Comparison of ENCODE assay signal across 24 cellular contexts in genomic region chr5:139552893-139553575, GRCh38.
"Had no signal": no experiment of that assay in that cellular context is flagged by ENCODE, and none has a peak within 500 bp of the region (broad histone marks: within the 10 kb centered on the region; RNA-seq: fewer than 3 reads in every experiment).

No MANE protein-coding gene starts in this region.

- DNase-seq: activated CD4-positive, alpha-beta memory T cell treated with anti-CD3 and anti-CD28 coated beads for 36 hours; activated CD4-positive, alpha-beta T cell treated with anti-CD3 and anti-CD28 coated beads, Interleukin-2, amount 10 ng/mL, durations not matched to agents 24 days and 14 days; activated CD4-positive, CD25-positive, alpha-beta regulatory T cell treated with anti-CD3 and anti-CD28 coated beads, Interleukin-2, amount 50 U/mL, for 72 hours; activated T-cell treated with anti-CD3 and anti-CD28 coated beads, Interleukin-2, amount 50 U/mL, for 4 hours; central memory CD4-positive, alpha-beta T cell; foreskin keratinocyte; heart right ventricle; posterior cingulate gyrus; right lobe of liver; small intestine; stimulated activated CD4-positive, alpha-beta T cell treated with anti-CD3 and anti-CD28 coated beads, Interleukin-1b, Interleukin-23, amount 100 ng/mL, for 48 hours; stimulated activated CD4-positive, alpha-beta T cell treated with anti-CD3 and anti-CD28 coated beads, Interleukin-4, amount 100 ng/mL, for 4 hours; stimulated activated CD8-positive, alpha-beta memory T cell treated with anti-CD3 and anti-CD28 coated beads, Interleukin-4, amount 100 ng/mL, for 48 hours; stomach; T-helper 9 cell; tibial artery had no signal

- H3K27me3 ChIP-seq: breast epithelium, esophagus muscularis mucosa, foreskin keratinocyte, heart right ventricle, right lobe of liver, stomach, suprapubic skin had no signal

- H3K4me3 ChIP-seq: breast epithelium, esophagus muscularis mucosa, heart right ventricle, right lobe of liver, stomach, suprapubic skin, tibial artery had no signal

- H3K27ac ChIP-seq: breast epithelium, esophagus muscularis mucosa, foreskin keratinocyte, heart right ventricle, right lobe of liver, stomach, suprapubic skin, tibial artery had no signal

- H3K27ac Mint-ChIP-seq: activated CD4-positive, alpha-beta memory T cell treated with anti-CD3 and anti-CD28 coated beads for 36 hours; activated CD4-positive, alpha-beta T cell treated with anti-CD3 and anti-CD28 coated beads, Interleukin-2, amount 10 ng/mL, durations not matched to agents 24 days and 14 days; activated naive CD4-positive, alpha-beta T cell treated with anti-CD3 and anti-CD28 coated beads, Interleukin-2, amount 50 U/mL, for 72 hours; activated T-helper 17 cell treated with anti-CD3 and anti-CD28 coated beads, Interleukin-2, amount 50 U/mL, for 72 hours; dendritic cell treated with granulocyte-macrophage colony-stimulating factor and Interleukin-4, amounts not matched to agents 40 ng/mL and 50 ng/mL, for 4 days; nephron; stimulated activated memory B cell treated with anti-CD40 and anti-IgM and Interleukin-4, amounts not matched to agents 10 μg/mL and 1 μg/mL and 100 μg/mL, for 72 hours had no signal

- H3K27me3 Mint-ChIP-seq: activated T-helper 17 cell treated with anti-CD3 and anti-CD28 coated beads, Interleukin-2, amount 50 U/mL, for 72 hours; dendritic cell treated with granulocyte-macrophage colony-stimulating factor and Interleukin-4, amounts not matched to agents 40 ng/mL and 50 ng/mL, for 4 days; stimulated activated memory B cell treated with anti-CD40 and anti-IgM and Interleukin-4, amounts not matched to agents 10 μg/mL and 1 μg/mL and 100 μg/mL, for 72 hours had no signal

- H3K36me3 Mint-ChIP-seq: activated CD4-positive, alpha-beta memory T cell treated with anti-CD3 and anti-CD28 coated beads for 36 hours; stimulated activated memory B cell treated with anti-CD40 and anti-IgM and Interleukin-4, amounts not matched to agents 10 μg/mL and 1 μg/mL and 100 μg/mL, for 72 hours had no signal

- H3K4me1 ChIP-seq: breast epithelium, esophagus muscularis mucosa, foreskin keratinocyte, heart right ventricle, stomach, suprapubic skin, tibial artery had no signal

- H3K4me3 Mint-ChIP-seq: activated CD4-positive, alpha-beta memory T cell treated with anti-CD3 and anti-CD28 coated beads for 36 hours; activated CD4-positive, alpha-beta T cell treated with anti-CD3 and anti-CD28 coated beads, Interleukin-2, amount 10 ng/mL, durations not matched to agents 24 days and 14 days; activated T-cell treated with anti-CD3 and anti-CD28 coated beads, Interleukin-2, amount 50 U/mL, for 4 hours; activated T-helper 17 cell treated with anti-CD3 and anti-CD28 coated beads, Interleukin-2, amount 50 U/mL, for 72 hours; dendritic cell treated with granulocyte-macrophage colony-stimulating factor and Interleukin-4, amounts not matched to agents 40 ng/mL and 50 ng/mL, for 4 days; nephron; stimulated activated memory B cell treated with anti-CD40 and anti-IgM and Interleukin-4, amounts not matched to agents 10 μg/mL and 1 μg/mL and 100 μg/mL, for 72 hours had no signal

- H3K9me3 Mint-ChIP-seq: activated CD4-positive, alpha-beta T cell treated with anti-CD3 and anti-CD28 coated beads, Interleukin-2, amount 10 ng/mL, durations not matched to agents 24 days and 14 days; activated T-cell treated with anti-CD3 and anti-CD28 coated beads, Interleukin-2, amount 50 U/mL, for 4 hours; activated T-helper 17 cell treated with anti-CD3 and anti-CD28 coated beads, Interleukin-2, amount 50 U/mL, for 72 hours; dendritic cell treated with granulocyte-macrophage colony-stimulating factor and Interleukin-4, amounts not matched to agents 40 ng/mL and 50 ng/mL, for 4 days; stimulated activated memory B cell treated with anti-CD40 and anti-IgM and Interleukin-4, amounts not matched to agents 10 μg/mL and 1 μg/mL and 100 μg/mL, for 72 hours had no signal

- H3K9me3 ChIP-seq: esophagus muscularis mucosa, heart right ventricle, right lobe of liver, suprapubic skin, tibial artery had no signal

- ATAC-seq: activated naive CD4-positive, alpha-beta T cell treated with anti-CD3 and anti-CD28 coated beads, Interleukin-2, amount 50 U/mL, for 72 hours; activated T-cell treated with anti-CD3 and anti-CD28 coated beads, Interleukin-2, amount 50 U/mL, for 4 hours; activated T-helper 17 cell treated with anti-CD3 and anti-CD28 coated beads, Interleukin-2, amount 50 U/mL, for 72 hours; foreskin keratinocyte; heart right ventricle; right lobe of liver; stimulated activated memory B cell treated with anti-CD40 and anti-IgM and Interleukin-4, amounts not matched to agents 10 μg/mL and 1 μg/mL and 100 μg/mL, for 72 hours had no signal

- H3K36me3 ChIP-seq: breast epithelium, esophagus muscularis mucosa, heart right ventricle, right lobe of liver, stomach, suprapubic skin, tibial artery had no signal
